In genomic region chr2:97950329-97951154, GRCh38 we compare ENCODE assay signal across 10 cellular contexts. TPM values are rescaled to one million over a fixed set of nuclear protein-coding genes. Genes with fewer than 3 reads are reported as not detected.
DNase-seq lines count a peak whose midpoint lies in the region; ATAC-seq and TF ChIP-seq lines count a peak whose summit lies in the region.
"Had no signal": no experiment of that assay in that cellular context is flagged by ENCODE, and none has a peak within 500 bp of the region (broad histone marks: within the 10 kb centered on the region; RNA-seq: fewer than 3 reads in every experiment).

No MANE protein-coding gene starts in this region.

- no peak for TF ChIP-seq CTCF in RWPE1 (conservative IDR thresholded peaks at IDR 0.05; ENCODE audit: low read depth)
- TF ChIP-seq CTCF in fibroblast of pulmonary artery (IDR thresholded peaks at IDR 0.05; ENCODE audit: low read length, missing control alignments) = no peak
- no peak for TF ChIP-seq CTCF in tibial nerve (IDR thresholded peaks at IDR 0.05)

- POLR2A ChIA-PET in RWPE1 (lab: Yijun Ruan, JAX; ENCODE audit: low non-redundant PET) = no interaction called here

- H3K9me3 ChIP-seq in tibial nerve = no peaks in the 10 kb centered on the region
- H3K9me3 ChIP-seq: stomach had no signal

- peak; percentile 40 for DNase-seq in GM04504 (ENCODE audit: low read depth)
- DNase-seq in RWPE1 (ENCODE audit: low spot score) = peak; percentile 50
- DNase-seq in fibroblast of pulmonary artery (ENCODE audit: low read depth) = peak; percentile 74
- peak; percentile 41 for DNase-seq in skeletal muscle cell (ENCODE audit: low read depth)
- no peak for DNase-seq in tibial nerve (ENCODE audit: low spot score in 2 of 2)
- DNase-seq in NCI-H2171 (lab: John Stamatoyannopoulos, UW) = no peak
- DNase-seq: activated T-cell treated with anti-CD3 and anti-CD28 coated beads for 4 hours, NCI-H510A, stomach had no signal

- peaks cover 0 to 22% (median 5%) of the 10 kb centered on the region in 4 donors for H3K4me1 ChIP-seq in tibial nerve

- 69 to 72% methylated on average over 3 of the region's 3 CpGs for WGBS in tibial nerve, 2 donors

- no peak overlapping the region for H3K27ac ChIP-seq in RWPE1
- H3K27ac ChIP-seq in tibial nerve = no peak overlapping the region
- H3K27ac ChIP-seq: stomach had no signal

- H3K4me3 ChIP-seq in fibroblast of pulmonary artery (replicated peaks; ENCODE audit: low read depth, low read length) (no peak overlapping the region), skeletal muscle cell (ENCODE audit: low read depth, low read length) (no peak overlapping the region), tibial nerve (no peak overlapping the region)
- H3K4me3 ChIP-seq: stomach had no signal

- no peak for ATAC-seq in HG03095 (IDR thresholded peaks at IDR 0.05; ENCODE audit: unreplicated experiment)

- no peaks in the 10 kb centered on the region for H3K27me3 ChIP-seq in tibial nerve
- H3K27me3 ChIP-seq: stomach had no signal

- no peak for TF ChIP-seq POLR2A in tibial nerve (IDR thresholded peaks at IDR 0.05)

- TF ChIP-seq EP300 in tibial nerve (IDR thresholded peaks at IDR 0.05) = no peak

- CTCF ChIA-PET in RWPE1 (lab: Yijun Ruan, JAX) = interaction anchor here (0.6 kb wide), 2 partner anchors 319 to 671 kb away, joined by 3 read pairs; no protein-coding TSS in a partner anchor

- no peaks in the 10 kb centered on the region for H3K36me3 ChIP-seq in tibial nerve
- H3K36me3 ChIP-seq: stomach had no signal

RNA-seq across cellular contexts. Expression of gene TMEM131, which starts 45.2 kb away (rescaled TPM):
- 10 to 100 TPM; 39.0 to 58.5 (median 41.3) TPM for total RNA-seq in tibial nerve

Comparison
In these comparisons a context has a peak if more than half of its experiments do, and no peak if none do; other contexts are left out.
1. DNase-seq: peak in GM04504 (single experiment), RWPE1 (single experiment), fibroblast of pulmonary artery (single experiment) and skeletal muscle cell (single experiment); none in tibial nerve (0 of 2) and NCI-H2171 (single experiment).